8 cellular contexts compared by ENCODE assay signal in genomic region chr5:177427211-177427822, GRCh38.
A peak's percentile ranks its signal among the peaks of the same experiment; 100 is the strongest.
DNase-seq lines count a peak whose midpoint lies in the region; ATAC-seq and TF ChIP-seq lines count a peak whose summit lies in the region.

No MANE protein-coding gene starts in this region.

- H4K20me1 ChIP-seq in DND-41 (ENCODE audit: insufficient read depth, low read length) (peaks cover 53% of the 10 kb centered on the region), KMS-11 (ENCODE audit: insufficient read depth) (no peaks in the 10 kb centered on the region)

- DNase-seq in DND-41 (no peak), choroid plexus epithelial cell (ENCODE audit: low read depth) (peak; percentile 28), HPDE6-E6E7 (ENCODE audit: extremely low spot score) (no peak)
- no peak for DNase-seq in activated effector memory CD4-positive, alpha-beta T cell treated with Interleukin-2 at 50 U/mL for 16 hours

- H3K79me2 ChIP-seq in DND-41 (ENCODE audit: insufficient read depth, low read length) (peaks cover 45% of the 10 kb centered on the region), KMS-11 (ENCODE audit: insufficient read depth, low read depth) (no peaks in the 10 kb centered on the region)

- H3K9ac ChIP-seq in DND-41 (ENCODE audit: low read depth, low read length) (peak overlapping the region; percentile 92), KMS-11 (peak overlapping the region; percentile 68; the same call in 1 of the 2 replicates)

- H3K4me3 ChIP-seq in DND-41 (ENCODE audit: low read depth in 1 of 2, low read length in 2 of 2), result peak overlapping the region; percentile 79 to 94
- H3K4me3 ChIP-seq in KMS-11 (IDR thresholded peaks at IDR 0.05; ENCODE audit: insufficient read depth, low read depth, low read length), result no peak overlapping the region
- peak overlapping the region; percentile 81 for H3K4me3 ChIP-seq in choroid plexus epithelial cell (ENCODE audit: low read depth, low read length)
- H3K4me3 ChIP-seq in muscle layer of duodenum (ENCODE audit: low read depth in 1 of 2, low read length in 2 of 2), result peak overlapping the region; percentile 81 to 84

- H3K9me3 ChIP-seq in DND-41 (ENCODE audit: insufficient read depth, low read length, severe bottlenecking), result no peaks in the 10 kb centered on the region
- no peaks in the 10 kb centered on the region for H3K9me3 ChIP-seq in muscle layer of duodenum (ENCODE audit: control insufficient read depth in 1 of 2, low read length in 2 of 2)

- peaks cover 29% of the 10 kb centered on the region for H3K36me3 ChIP-seq in DND-41 (ENCODE audit: insufficient read depth, low read length)
- no peaks in the 10 kb centered on the region for H3K36me3 ChIP-seq in KMS-11 (ENCODE audit: insufficient read depth)
- peaks cover 6 to 11% of the 10 kb centered on the region in 2 donors for H3K36me3 ChIP-seq in muscle layer of duodenum (ENCODE audit: control insufficient read depth in 1 of 2, insufficient read depth in 2 of 2, low read length in 2 of 2)

- H2AFZ ChIP-seq in DND-41 (ENCODE audit: low read depth, low read length), result peak overlapping the region; percentile 58
- H2AFZ ChIP-seq in KMS-11 (ENCODE audit: low read depth), result no peak overlapping the region

- ATAC-seq in DND-41 (ENCODE audit: insufficient read depth, low read depth) (no peak), GM18502 (IDR thresholded peaks at IDR 0.05; ENCODE audit: poor library complexity, unreplicated experiment) (no peak), HG03342 (IDR thresholded peaks at IDR 0.05; ENCODE audit: unreplicated experiment) (no peak)

- no peaks in the 10 kb centered on the region for H3K27me3 ChIP-seq in DND-41 (ENCODE audit: insufficient read depth, low read length, poor library complexity)
- no peaks in the 10 kb centered on the region for H3K27me3 ChIP-seq in KMS-11 (ENCODE audit: insufficient read depth, low read depth)
- no peaks in the 10 kb centered on the region for H3K27me3 ChIP-seq in muscle layer of duodenum (ENCODE audit: low read depth, low read length)

- H3K27ac ChIP-seq in DND-41 (ENCODE audit: low read length) (peak overlapping the region; percentile 87), KMS-11 (peak overlapping the region; percentile 56), muscle layer of duodenum (ENCODE audit: low read length) (peak overlapping the region; percentile 78)

- TF ChIP-seq CTCF in DND-41 (IDR thresholded peaks at IDR 0.05; ENCODE audit: borderline replicate concordance, extremely low read depth, low read length, poor library complexity, severe bottlenecking) (no peak), KMS-11 (conservative IDR thresholded peaks at IDR 0.05; ENCODE audit: low read depth, low read length) (no peak), choroid plexus epithelial cell (conservative IDR thresholded peaks at IDR 0.05; ENCODE audit: low read depth, low read length) (no peak)

- H3K4me2 ChIP-seq in DND-41 (ENCODE audit: insufficient read depth, low read length), result peak overlapping the region; percentile 100
- H3K4me2 ChIP-seq in KMS-11, result peak overlapping the region; percentile 91

- peaks cover 64% of the 10 kb centered on the region for H3K4me1 ChIP-seq in DND-41 (ENCODE audit: insufficient read depth, low read length)
- H3K4me1 ChIP-seq in KMS-11 (ENCODE audit: low read depth, poor library complexity, severe bottlenecking), result peaks cover 57% of the 10 kb centered on the region
- peaks cover 8 to 41% of the 10 kb centered on the region in 2 donors for H3K4me1 ChIP-seq in muscle layer of duodenum (ENCODE audit: control insufficient read depth in 1 of 2, insufficient read depth in 2 of 2, low read length in 2 of 2)
